Comparison of ENCODE assay signal across 1 cellular context in genomic region chr4:48116582-48116981, GRCh38.
TF ChIP-seq lines count a peak whose summit lies in the region.

No MANE protein-coding gene starts in this region.

TF ChIP-seq in GM23338, 12 proteins besides CTCF, POLR2A, EP300 and RAD21 (continued from another document):
- TF ChIP-seq REST (IDR thresholded peaks at IDR 0.05; ENCODE audit: unreplicated experiment) = no peak
- no peak for TF ChIP-seq NANOG (IDR thresholded peaks at IDR 0.05; ENCODE audit: borderline replicate concordance)
- no peak for TF ChIP-seq EZH2phosphoT487 (IDR thresholded peaks at IDR 0.05; ENCODE audit: unreplicated experiment)
- no peak for TF ChIP-seq STAT1 (IDR thresholded peaks at IDR 0.05; ENCODE audit: unreplicated experiment)
- no peak for TF ChIP-seq ETS1 (IDR thresholded peaks at IDR 0.05)
- no peak for TF ChIP-seq EZH2 (IDR thresholded peaks at IDR 0.05; ENCODE audit: low read depth, unreplicated experiment)
